ENCODE assay signal across 11 cellular contexts in genomic region chr3:15345608-15346137, GRCh38. TPM values are rescaled to one million over a fixed set of nuclear protein-coding genes. Genes with fewer than 3 reads are reported as not detected.
A peak's percentile ranks its signal among the peaks of the same experiment; 100 is the strongest.
DNase-seq lines count a peak whose midpoint lies in the region; ATAC-seq and TF ChIP-seq lines count a peak whose summit lies in the region.
"Had no signal": no experiment of that assay in that cellular context is flagged by ENCODE, and none has a peak within 500 bp of the region (broad histone marks: within the 10 kb centered on the region; RNA-seq: fewer than 3 reads in every experiment).

No MANE protein-coding gene starts in this region.

- no peaks in the 10 kb centered on the region for H3K36me3 Mint-ChIP-seq in T-helper 17 cell (ENCODE audit: low read depth)

- no peaks in the 10 kb centered on the region for H3K9me3 ChIP-seq in T-helper 17 cell (ENCODE audit: control insufficient read depth, low read length, poor library complexity, severe bottlenecking)

- no peaks in the 10 kb centered on the region for H3K27me3 Mint-ChIP-seq in T-helper 17 cell

- H3K4me3 Mint-ChIP-seq in T-helper 17 cell: no peak overlapping the region
- H3K4me3 Mint-ChIP-seq: nephron had no signal

- no peak overlapping the region for H3K4me3 ChIP-seq in GM12864 (ENCODE audit: low read depth, low read length)

- H3K4me1 Mint-ChIP-seq in T-helper 17 cell: peaks cover 33% of the 10 kb centered on the region

- peak overlapping the region; percentile 72 for H3K27ac Mint-ChIP-seq in T-helper 17 cell

- ATAC-seq in GM19397 (IDR thresholded peaks at IDR 0.05; ENCODE audit: unreplicated experiment) (peak; percentile 90), HG03095 (IDR thresholded peaks at IDR 0.05; ENCODE audit: unreplicated experiment) (peak; percentile 93), T-helper 17 cell (peak; percentile 59)

- DNase-seq in GM12864 (ENCODE audit: low read depth) (peak; percentile 80), T-helper 17 cell (no peak), HCEC 1CT (no peak), ecto neural progenitor cell (ENCODE audit: low spot score) (no peak), NCI-H345 treated with DMSO at 0.1 percent for 48 hours (lab: John Stamatoyannopoulos, UW; ENCODE audit: unreplicated experiment) (no peak)
- no peak for DNase-seq in stimulated activated CD4-positive, alpha-beta T cell treated with anti-CD3 and anti-CD28 coated beads, Interleukin-4, amount 100 ng/mL, for 24 hours
- DNase-seq: GF-D8, NCI-H526 treated with DMSO at 0.1 percent for 48 hours had no signal

- TF ChIP-seq CTCF in GM12864 (IDR thresholded peaks at IDR 0.05; ENCODE audit: low read depth, low read length, missing control alignments): no peak

RNA-seq across cellular contexts. Expression of gene SH3BP5, which starts 13.3 kb away (rescaled TPM):
- total RNA-seq in T-helper 17 cell: 10 to 100 TPM; 50.7 to 78.4 TPM
